Comparison of ENCODE assay signal across 23 cellular contexts in genomic region chr9:130379649-130379970, GRCh38.
"Had no signal": no experiment of that assay in that cellular context is flagged by ENCODE, and none has a peak within 500 bp of the region (broad histone marks: within the 10 kb centered on the region; RNA-seq: fewer than 3 reads in every experiment).

No MANE protein-coding gene starts in this region.

- H3K36me3 ChIP-seq: left ventricle myocardium inferior, stomach, thyroid gland, transverse colon, upper lobe of left lung, vagina had no signal

- DNase-seq: hypothalamus; immature natural killer cell; left ventricle myocardium inferior; midbrain; mucosa of descending colon; naive thymus-derived CD4-positive, alpha-beta T cell; nucleus accumbens; retina; right cardiac atrium; stimulated activated CD4-positive, alpha-beta T cell treated with anti-CD3 and anti-CD28 coated beads, Interleukin-12 subunit alpha, Interleukin-12 subunit beta, amount 100 ng/mL, for 4 hours; stimulated activated CD4-positive, alpha-beta T cell treated with anti-CD3 and anti-CD28 coated beads, Interleukin-15, amount 100 ng/mL, for 24 hours; stimulated activated CD4-positive, alpha-beta T cell treated with anti-CD3 and anti-CD28 coated beads, Interleukin-2, amount 100 ng/mL, for 24 hours; stimulated activated CD4-positive, alpha-beta T cell treated with anti-CD3 and anti-CD28 coated beads, Interleukin-4, amount 100 ng/mL, for 1 hour; stimulated activated naive B cell treated with anti-CD40 and anti-IgM and Interleukin-4, amounts not matched to agents 10 μg/mL and 1 μg/mL and 100 μg/mL, for 72 hours; stimulated activated naive CD8-positive, alpha-beta T cell treated with anti-CD3 and anti-CD28 coated beads, Interleukin-15, Interleukin-2, amounts not matched to agents 100 U/mL and 50 U/mL, for 24 hours; stomach; testis; thyroid gland; transverse colon; upper lobe of left lung had no signal

- H3K4me1 ChIP-seq: left ventricle myocardium inferior, parathyroid adenoma, stomach, testis, thyroid gland, transverse colon, upper lobe of left lung, vagina had no signal

- H3K9me3 ChIP-seq: left ventricle myocardium inferior, mucosa of descending colon, stomach, testis, thyroid gland, transverse colon, upper lobe of left lung, vagina had no signal

- H3K27me3 ChIP-seq: testis, thyroid gland, transverse colon, upper lobe of left lung, vagina had no signal

- H3K4me3 ChIP-seq: left ventricle myocardium inferior, mucosa of descending colon, skin epidermis, stomach, testis, thyroid gland, transverse colon, upper lobe of left lung, vagina had no signal

- H3K27ac ChIP-seq: left ventricle myocardium inferior, parathyroid adenoma, skin epidermis, stomach, testis, thyroid gland, transverse colon, upper lobe of left lung, vagina had no signal
